In genomic region chr18:31648966-31649429, GRCh38 we compare ENCODE assay signal across 8 cellular contexts. TPM values are rescaled to one million over a fixed set of nuclear protein-coding genes. Genes with fewer than 3 reads are reported as not detected.
A peak's percentile ranks its signal among the peaks of the same experiment; 100 is the strongest.
DNase-seq lines count a peak whose midpoint lies in the region; ATAC-seq and TF ChIP-seq lines count a peak whose summit lies in the region.

No MANE protein-coding gene starts in this region.

- peak; percentile 77 for ATAC-seq in GM21447 (IDR thresholded peaks at IDR 0.05; ENCODE audit: unreplicated experiment)
- ATAC-seq in HG03520 (IDR thresholded peaks at IDR 0.05; ENCODE audit: unreplicated experiment) = peak; percentile 82

- no peaks in the 10 kb centered on the region; the same call in 1 of the 2 replicates for H3K27me3 ChIP-seq in Karpas-422 (ENCODE audit: low read length)

- no peak overlapping the region for H3K27ac ChIP-seq in Karpas-422 (ENCODE audit: low read length)

- no peak for TF ChIP-seq CTCF in epithelial cell of esophagus (IDR thresholded peaks at IDR 0.05; ENCODE audit: insufficient read depth, low read depth, low read length, missing control alignments)

- no peak overlapping the region for H3K4me2 ChIP-seq in Karpas-422 (ENCODE audit: low read depth, low read length, poor library complexity, severe bottlenecking)

- H3K4me3 ChIP-seq in epithelial cell of esophagus (ENCODE audit: low read length) = no peak overlapping the region
- no peak overlapping the region for H3K4me3 ChIP-seq in Karpas-422 (ENCODE audit: low read length)

- DNase-seq in GM03348 (ENCODE audit: low spot score) = peak; percentile 16
- peak; percentile 69 for DNase-seq in epithelial cell of esophagus (ENCODE audit: low read depth)
- DNase-seq in DMS114 treated with DMSO at 0.1 percent for 48 hours (lab: John Stamatoyannopoulos, UW; ENCODE audit: unreplicated experiment) = no peak
- no peak for DNase-seq in Karpas-422
- no peak for DNase-seq in stimulated activated naive CD4-positive, alpha-beta T cell treated with Interleukin-2 at 50 U/mL for 16 hours (lab: John Stamatoyannopoulos, UW)
- DNase-seq in activated CD8-positive, alpha-beta memory T cell treated with anti-CD3 and anti-CD28 coated beads, Interleukin-2, amount 50 U/mL, for 4 hours = no peak

- H3K4me1 ChIP-seq in Karpas-422 (ENCODE audit: low read length) = peaks cover 9% of the 10 kb centered on the region

- no peaks in the 10 kb centered on the region for H3K36me3 ChIP-seq in Karpas-422 (ENCODE audit: insufficient read depth, low read length)

- H3K9me3 ChIP-seq in Karpas-422 (ENCODE audit: low read length) = no peaks in the 10 kb centered on the region

- no peaks in the 10 kb centered on the region for H3K9me2 ChIP-seq in Karpas-422 (replicated peaks; ENCODE audit: insufficient read depth, low read length)

- no peaks in the 10 kb centered on the region for H3K79me2 ChIP-seq in Karpas-422 (ENCODE audit: low read length)

- no peak overlapping the region for H2AFZ ChIP-seq in Karpas-422 (ENCODE audit: low read length)

- no peak overlapping the region for H3K9ac ChIP-seq in Karpas-422 (ENCODE audit: low read length)

- no peaks in the 10 kb centered on the region for H4K20me1 ChIP-seq in Karpas-422 (ENCODE audit: insufficient read depth, low read depth, low read length)

RNA-seq across cellular contexts. Expression of gene B4GALT6, which starts 35.4 kb away (rescaled TPM):
- total RNA-seq in Karpas-422 (2014; rRNA removed; shearing (Covaris generic); ENCODE audit: low replicate concordance) = 0.47 and 0.97 TPM in 2 replicates

RNA-seq across cellular contexts. Expression of gene TTR, which starts 57.3 kb away (rescaled TPM):
- total RNA-seq in Karpas-422 (2014; rRNA removed; shearing (Covaris generic); ENCODE audit: low replicate concordance) = not detected in 2 replicates

Comparison
In these comparisons a context has a peak if more than half of its experiments do, and no peak if none do; other contexts are left out.
1. DNase-seq: peak in GM03348 (single experiment) and epithelial cell of esophagus (single experiment); none in DMS114 treated with DMSO at 0.1 percent for 48 hours (single experiment), Karpas-422 (single experiment), stimulated activated naive CD4-positive, alpha-beta T cell treated with Interleukin-2 at 50 U/mL for 16 hours (single experiment) and activated CD8-positive, alpha-beta memory T cell treated with anti-CD3 and anti-CD28 coated beads, Interleukin-2, amount 50 U/mL, for 4 hours (single experiment).